In genomic region chr18:28669165-28669564, GRCh38 we compare ENCODE assay signal across 27 cellular contexts.
"Had no signal": no experiment of that assay in that cellular context is flagged by ENCODE, and none has a peak within 500 bp of the region (broad histone marks: within the 10 kb centered on the region; RNA-seq: fewer than 3 reads in every experiment).

No MANE protein-coding gene starts in this region.

- H3K27ac Mint-ChIP-seq: mesothelial cell of epicardium; naive thymus-derived CD4-positive, alpha-beta T cell; natural killer cell treated with Interleukin-12 subunit alpha and Interleukin-12 subunit beta and Interleukin-15 and Interleukin-18, amount 100 ng/mL, for 72 hours; progenitor cell of endocrine pancreas; stimulated activated memory B cell treated with anti-CD40 and anti-IgM and Interleukin-4, amounts not matched to agents 10 μg/mL and 1 μg/mL and 100 μg/mL, for 72 hours; stimulated activated naive CD8-positive, alpha-beta T cell treated with anti-CD3 and anti-CD28 coated beads, Interleukin-15, amount 100 ng/mL, for 72 hours; type B pancreatic cell had no signal

- H3K27me3 ChIP-seq: left lung, ovary, right atrium auricular region, right lobe of liver, tibial nerve, uterus had no signal

- H3K27me3 Mint-ChIP-seq: naive thymus-derived CD4-positive, alpha-beta T cell; natural killer cell treated with Interleukin-12 subunit alpha and Interleukin-12 subunit beta and Interleukin-15 and Interleukin-18, amount 100 ng/mL, for 72 hours; progenitor cell of endocrine pancreas; stimulated activated memory B cell treated with anti-CD40 and anti-IgM and Interleukin-4, amounts not matched to agents 10 μg/mL and 1 μg/mL and 100 μg/mL, for 72 hours; stimulated activated naive CD8-positive, alpha-beta T cell treated with anti-CD3 and anti-CD28 coated beads, Interleukin-15, amount 100 ng/mL, for 72 hours; type B pancreatic cell had no signal

- H3K4me1 ChIP-seq: left lung, lower lobe of right lung, right atrium auricular region, right lobe of liver, tibial nerve, uterus had no signal

- H3K4me1 Mint-ChIP-seq: immature natural killer cell; mesothelial cell of epicardium; naive thymus-derived CD4-positive, alpha-beta T cell; stimulated activated memory B cell treated with anti-CD40 and anti-IgM and Interleukin-4, amounts not matched to agents 10 μg/mL and 1 μg/mL and 100 μg/mL, for 72 hours; stimulated activated naive CD8-positive, alpha-beta T cell treated with anti-CD3 and anti-CD28 coated beads, Interleukin-15, amount 100 ng/mL, for 72 hours had no signal

- H3K4me2 ChIP-seq: smooth muscle cell had no signal

- H3K36me3 ChIP-seq: left lung, lower lobe of right lung, ovary, right atrium auricular region, right lobe of liver, tibial nerve, uterus had no signal

- H3K36me3 Mint-ChIP-seq: stimulated activated memory B cell treated with anti-CD40 and anti-IgM and Interleukin-4, amounts not matched to agents 10 μg/mL and 1 μg/mL and 100 μg/mL, for 72 hours; type B pancreatic cell had no signal

- DNase-seq: hypothalamus; immature natural killer cell; kidney; left colon; left lung; lower lobe of right lung; mammary epithelial cell; mesendoderm; naive thymus-derived CD4-positive, alpha-beta T cell; ovary; right lobe of liver; stimulated activated CD4-positive, alpha-beta T cell treated with anti-CD3 and anti-CD28 coated beads, Interleukin-1b, Interleukin-23, amount 100 ng/mL, for 48 hours; stimulated activated CD4-positive, alpha-beta T cell treated with anti-CD3 and anti-CD28 coated beads, Interleukin-2, amount 100 ng/mL, for 48 hours; stimulated activated CD4-positive, alpha-beta T cell treated with anti-CD3 and anti-CD28 coated beads, Interleukin-4, amount 100 ng/mL, for 4 hours; stimulated activated CD8-positive, alpha-beta memory T cell treated with anti-CD3 and anti-CD28 coated beads, Interleukin-4, amount 100 ng/mL, for 48 hours; stimulated activated naive CD4-positive, alpha-beta T cell treated with Interleukin-2 at 50 U/mL for 16 hours; stimulated activated naive CD8-positive, alpha-beta T cell treated with anti-CD3 and anti-CD28 coated beads, Interleukin-15, amount 100 ng/mL, for 72 hours; substantia nigra; uterus had no signal

- ATAC-seq: left colon; left lung; lower lobe of right lung; naive thymus-derived CD4-positive, alpha-beta T cell; natural killer cell treated with Interleukin-12 subunit alpha and Interleukin-12 subunit beta and Interleukin-15 and Interleukin-18, amount 100 ng/mL, for 72 hours; right lobe of liver; stimulated activated memory B cell treated with anti-CD40 and anti-IgM and Interleukin-4, amounts not matched to agents 10 μg/mL and 1 μg/mL and 100 μg/mL, for 72 hours; stimulated activated naive CD8-positive, alpha-beta T cell treated with anti-CD3 and anti-CD28 coated beads, Interleukin-15, amount 100 ng/mL, for 72 hours had no signal

- H3K9me3 ChIP-seq: left lung, lower lobe of right lung, ovary, right atrium auricular region, right lobe of liver, tibial nerve, uterus had no signal

- H3K27ac ChIP-seq: left lung, lower lobe of right lung, ovary, right atrium auricular region, right lobe of liver, tibial nerve, uterus had no signal

- H3K4me3 Mint-ChIP-seq: immature natural killer cell; mesothelial cell of epicardium; naive thymus-derived CD4-positive, alpha-beta T cell; natural killer cell treated with Interleukin-12 subunit alpha and Interleukin-12 subunit beta and Interleukin-15 and Interleukin-18, amount 100 ng/mL, for 72 hours; stimulated activated memory B cell treated with anti-CD40 and anti-IgM and Interleukin-4, amounts not matched to agents 10 μg/mL and 1 μg/mL and 100 μg/mL, for 72 hours; stimulated activated naive CD8-positive, alpha-beta T cell treated with anti-CD3 and anti-CD28 coated beads, Interleukin-15, amount 100 ng/mL, for 72 hours; type B pancreatic cell had no signal

- H3K4me3 ChIP-seq: left lung, lower lobe of right lung, ovary, right atrium auricular region, right lobe of liver, smooth muscle cell, tibial nerve, uterus had no signal
